Comparison of ENCODE assay signal across 25 cellular contexts in genomic region chr19:16208064-16208759, GRCh38. TPM values are rescaled to one million over a fixed set of nuclear protein-coding genes. Genes with fewer than 3 reads are reported as not detected.
DNase-seq lines count a peak whose midpoint lies in the region; ATAC-seq and TF ChIP-seq lines count a peak whose summit lies in the region.
"Had no signal": no experiment of that assay in that cellular context is flagged by ENCODE, and none has a peak within 500 bp of the region (broad histone marks: within the 10 kb centered on the region; RNA-seq: fewer than 3 reads in every experiment).

No MANE protein-coding gene starts in this region.

- TF ChIP-seq CTCF in HFFc6 (IDR thresholded peaks at IDR 0.05), result no peak

- peak; percentile 36 for DNase-seq in activated CD4-positive, alpha-beta T cell treated with anti-CD3 and anti-CD28 coated beads for 48 hours
- DNase-seq in activated CD4-positive, alpha-beta T cell treated with anti-CD3 and anti-CD28 coated beads for 1 hour, result no peak
- DNase-seq in HFFc6, result no peak
- DNase-seq in activated naive CD4-positive, alpha-beta T cell treated with anti-CD3 and anti-CD28 coated beads, Interleukin-2, amount 50 U/mL, for 72 hours (ENCODE audit: low spot score in 2 of 2), result peak in 1 of 2 donors; percentile 37
- peak; percentile 34 to 49 for DNase-seq in stimulated activated CD8-positive, alpha-beta memory T cell treated with anti-CD3 and anti-CD28 coated beads, Interleukin-15, amount 100 ng/mL, for 48 hours (ENCODE audit: low read depth in 2 of 2)
- no peak for DNase-seq in NCI-H774 (lab: John Stamatoyannopoulos, UW)
- no peak for DNase-seq in NCI-H526 treated with DMSO at 0.1 percent for 48 hours (lab: John Stamatoyannopoulos, UW)
- DNase-seq: activated CD4-positive, CD25-positive, alpha-beta regulatory T cell; activated gamma-delta T cell treated with Interleukin-2 at 50 U/mL for 16 hours; colonic mucosa; DMS79 treated with DMSO at 0.1 percent for 48 hours; Karpas-422; lower lobe of right lung; NCI-H1092; NCI-H2081 treated with DMSO at 0.1 percent for 48 hours; NCI-H510A treated with DMSO at 0.1 percent for 48 hours; OCI-M1; ovary; SIG-M5 had no signal

- H3K4me3 Mint-ChIP-seq in HFFc6, result no peak overlapping the region

- peaks cover 58% of the 10 kb centered on the region for H3K36me3 Mint-ChIP-seq in HFFc6 (ENCODE audit: low read depth)
- peaks cover 29 to 70% of the 10 kb centered on the region in 2 donors for H3K36me3 Mint-ChIP-seq in activated naive CD4-positive, alpha-beta T cell treated with anti-CD3 and anti-CD28 coated beads, Interleukin-2, amount 50 U/mL, for 72 hours

- peak; percentile 50 to 77 for ATAC-seq in activated naive CD4-positive, alpha-beta T cell treated with anti-CD3 and anti-CD28 coated beads, Interleukin-2, amount 50 U/mL, for 72 hours
- ATAC-seq in GM21825 (IDR thresholded peaks at IDR 0.05; ENCODE audit: unreplicated experiment), result no peak
- ATAC-seq: lower lobe of right lung, right lobe of liver had no signal

- peaks cover 10% of the 10 kb centered on the region; the same call in 1 of the 2 replicates for H3K4me1 Mint-ChIP-seq in HFFc6 (ENCODE audit: low read depth)

- H3K27ac Mint-ChIP-seq in HFFc6, result peak overlapping the region; percentile 40; the same call in 1 of the 2 replicates
- H3K27ac Mint-ChIP-seq in activated naive CD4-positive, alpha-beta T cell treated with anti-CD3 and anti-CD28 coated beads, Interleukin-2, amount 50 U/mL, for 72 hours, result peak overlapping the region; percentile 33 to 45

- peaks cover 2% of the 10 kb centered on the region for H3K27me3 Mint-ChIP-seq in HFFc6 (ENCODE audit: insufficient read depth)

- H3K9me3 Mint-ChIP-seq in HFFc6, result peaks cover 8% of the 10 kb centered on the region
- H3K9me3 Mint-ChIP-seq in activated naive CD4-positive, alpha-beta T cell treated with anti-CD3 and anti-CD28 coated beads, Interleukin-2, amount 50 U/mL, for 72 hours, result no peaks in the 10 kb centered on the region

RNA-seq across cellular contexts. Expression of gene AP1M1, which starts 10.5 kb away (rescaled TPM):
- total RNA-seq in HFFc6 (2021; fragmentation: NEBNext Ultra II Directional; extraction: Animal tissue kit (Norgen Biotek cat#: 25700)), result 10 to 100 TPM; 83.1 to 97.6 (median 93.3) TPM
- total RNA-seq in activated naive CD4-positive, alpha-beta T cell treated with anti-CD3 and anti-CD28 coated beads, Interleukin-2, amount 50 U/mL, for 72 hours, result 100 to 1,000 TPM; 105 to 139 TPM

RNA-seq across cellular contexts. Expression of gene FAM32A, which starts 23.0 kb away (rescaled TPM):
- total RNA-seq in HFFc6 (2021; fragmentation: NEBNext Ultra II Directional; extraction: Animal tissue kit (Norgen Biotek cat#: 25700)), result 10 to 100 TPM; 77.0 to 81.3 (median 79.6) TPM
- 10 to 100 TPM; 49.9 to 53.2 TPM for total RNA-seq in activated naive CD4-positive, alpha-beta T cell treated with anti-CD3 and anti-CD28 coated beads, Interleukin-2, amount 50 U/mL, for 72 hours

RNA-seq across cellular contexts. Expression of gene CIB3, which starts 34.9 kb away (rescaled TPM):
- total RNA-seq in HFFc6 (2021; fragmentation: NEBNext Ultra II Directional; extraction: Animal tissue kit (Norgen Biotek cat#: 25700)), result not detected
- total RNA-seq in activated naive CD4-positive, alpha-beta T cell treated with anti-CD3 and anti-CD28 coated beads, Interleukin-2, amount 50 U/mL, for 72 hours, result 1 to 10 TPM in 1 of 2 donors, not detected in 1; 1.0 TPM
- total RNA-seq: A172, colonic mucosa, hepatocyte, HT-29, lower lobe of right lung, ovary, right lobe of liver, thoracic aorta had no signal

Comparison
In these comparisons a context has a peak if more than half of its experiments do, and no peak if none do; other contexts are left out.
1. DNase-seq: peak in activated CD4-positive, alpha-beta T cell treated with anti-CD3 and anti-CD28 coated beads for 48 hours (single experiment) and stimulated activated CD8-positive, alpha-beta memory T cell treated with anti-CD3 and anti-CD28 coated beads, Interleukin-15, amount 100 ng/mL, for 48 hours (2 of 2); none in activated CD4-positive, alpha-beta T cell treated with anti-CD3 and anti-CD28 coated beads for 1 hour (single experiment), HFFc6 (single experiment), NCI-H774 (single experiment) and NCI-H526 treated with DMSO at 0.1 percent for 48 hours (single experiment).